17 cellular contexts compared by ENCODE assay signal in the genomic region with DNA sequence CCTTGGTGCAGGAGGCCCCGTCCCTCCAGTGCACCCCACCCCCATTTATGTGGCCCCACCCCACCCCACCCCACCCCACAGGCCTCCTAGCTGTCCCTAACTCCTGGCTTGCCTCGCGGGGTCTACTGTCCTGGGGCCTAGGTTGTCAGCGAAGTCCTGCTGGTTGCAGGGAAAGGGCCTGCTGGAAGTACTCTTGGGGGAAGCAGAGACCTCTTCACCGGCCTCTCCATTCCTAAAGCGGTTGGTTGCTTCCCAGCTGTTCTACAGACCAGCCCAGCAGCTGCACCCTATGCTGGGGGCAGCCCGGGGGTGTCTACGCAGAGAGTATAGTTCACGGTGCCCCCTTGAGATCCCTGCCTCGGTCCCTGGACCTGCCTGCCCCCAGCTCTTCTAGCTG. TPM values are rescaled to one million over a fixed set of nuclear protein-coding genes. Genes with fewer than 3 reads are reported as not detected.
DNase-seq lines count a peak whose midpoint lies in the region; ATAC-seq and TF ChIP-seq lines count a peak whose summit lies in the region.
"Had no signal": no experiment of that assay in that cellular context is flagged by ENCODE, and none has a peak within 500 bp of the region (broad histone marks: within the 10 kb centered on the region; RNA-seq: fewer than 3 reads in every experiment).

No MANE protein-coding gene starts in this region.

- intact Hi-C loops in A673 (cut with micrococcal nuclease; ENCODE audit: unreplicated experiment): no loop called here

- H2AK5ac ChIP-seq in neuronal stem cell (ENCODE audit: low read depth, low read length): peak overlapping the region; percentile 70

- peaks cover 9% of the 10 kb centered on the region for H3K79me1 ChIP-seq in neuronal stem cell (ENCODE audit: low read depth, low read length)

- no peak overlapping the region for H4K91ac ChIP-seq in neuronal stem cell (ENCODE audit: low read depth, low read length, poor library complexity)

- peak overlapping the region; percentile 84 for H2BK15ac ChIP-seq in neuronal stem cell (ENCODE audit: low read length)

- H3K36me3 ChIP-seq in A673 (ENCODE audit: insufficient read depth, low read length, poor library complexity, severe bottlenecking) (no peaks in the 10 kb centered on the region), SJCRH30 (no peaks in the 10 kb centered on the region; the same call in 1 of the 2 replicates), endocrine pancreas (ENCODE audit: control insufficient read depth, insufficient read depth, low read length) (no peaks in the 10 kb centered on the region), neuronal stem cell (replicated peaks in 1 of 2; ENCODE audit: control insufficient read depth in 2 of 2, insufficient read depth in 2 of 2, low read length in 2 of 2) (peaks cover 17 to 36% of the 10 kb centered on the region in 2 donors)

- no CpG with 5 or more reads among the region's 10 CpGs for WGBS in neuronal stem cell (ENCODE audit: extremely low coverage in 2 of 2, insufficient read length in 2 of 2, insufficient replicate concordance in 1 of 2), 2 donors

- peak overlapping the region; percentile 10 for H3K23ac ChIP-seq in neuronal stem cell (ENCODE audit: low read depth, low read length, poor library complexity)

- H2BK12ac ChIP-seq in neuronal stem cell (ENCODE audit: low read length): peak overlapping the region; percentile 95

- DNase-seq in A673 (ENCODE audit: low spot score): no peak
- peak; percentile 61 to 65 for DNase-seq in SJCRH30
- no peak for DNase-seq in neuronal stem cell (ENCODE audit: low spot score)
- DNase-seq in HCEC 1CT: no peak
- no peak for DNase-seq in NCI-H524 (lab: John Stamatoyannopoulos, UW)
- DNase-seq: DMS79, NCI-H1105 treated with DMSO at 0.1 percent for 48 hours, NCI-H187, NCI-H2171, NCI-H446, NCI-H748 treated with DMSO at 0.1 percent for 48 hours had no signal

- H2BK5ac ChIP-seq in neuronal stem cell (ENCODE audit: low read length): peak overlapping the region; percentile 77

- peak overlapping the region; percentile 55 for H4K8ac ChIP-seq in neuronal stem cell (ENCODE audit: low read depth, low read length)

- peak overlapping the region; percentile 85 for H3K18ac ChIP-seq in neuronal stem cell (ENCODE audit: low read length)

- no peaks in the 10 kb centered on the region for H3K27me3 ChIP-seq in A673 (replicated peaks; ENCODE audit: insufficient read depth, low read depth, low read length, poor library complexity)
- no peaks in the 10 kb centered on the region for H3K27me3 ChIP-seq in SJCRH30
- no peaks in the 10 kb centered on the region for H3K27me3 ChIP-seq in endocrine pancreas (ENCODE audit: control insufficient read depth, insufficient read depth, low read length)
- H3K27me3 ChIP-seq in neuronal stem cell (ENCODE audit: control insufficient read depth in 3 of 3, insufficient read depth in 3 of 3, low read depth in 1 of 3, low read length in 3 of 3): no peaks in the 10 kb centered on the region

- TF ChIP-seq CTCF in A673 (conservative IDR thresholded peaks at IDR 0.05; ENCODE audit: low read depth, low read length): no peak

- H3K4me1 ChIP-seq in A673 (ENCODE audit: insufficient read depth, low read length, poor library complexity, severe bottlenecking) (peaks cover 38% of the 10 kb centered on the region), SJCRH30 (peaks cover 35% of the 10 kb centered on the region), endocrine pancreas (ENCODE audit: control insufficient read depth, insufficient read depth, low read length) (no peaks in the 10 kb centered on the region), neuronal stem cell (ENCODE audit: control insufficient read depth in 2 of 2, insufficient read depth in 1 of 2, low read depth in 1 of 2, low read length in 2 of 2) (peaks cover 31 to 44% of the 10 kb centered on the region in 2 donors)

- peak overlapping the region; percentile 54 for H3K27ac ChIP-seq in A673 (ENCODE audit: low read depth, low read length, poor library complexity, severe bottlenecking)
- no peak overlapping the region for H3K27ac ChIP-seq in SJCRH30
- H3K27ac ChIP-seq in neuronal stem cell (replicated peaks; ENCODE audit: low read length): peak overlapping the region; percentile 54
- H3K27ac ChIP-seq: 22Rv1, HL-60 had no signal

- H2BK120ac ChIP-seq in neuronal stem cell (ENCODE audit: low read depth, low read length): no peak overlapping the region

- ATAC-seq in HG03280 (IDR thresholded peaks at IDR 0.05; ENCODE audit: unreplicated experiment) (no peak), HG03378 (IDR thresholded peaks at IDR 0.05; ENCODE audit: unreplicated experiment) (no peak)
- ATAC-seq: PC-3 had no signal

- H2AFZ ChIP-seq in neuronal stem cell (ENCODE audit: low read length): no peak overlapping the region

- POLR2A ChIA-PET in A673 (lab: Charles Lee; ENCODE audit: low non-redundant PET): no interaction called here

- H3K4me3 ChIP-seq in A673 (ENCODE audit: low read depth, low read length, poor library complexity, severe bottlenecking) (no peak overlapping the region), SJCRH30 (no peak overlapping the region), endocrine pancreas (ENCODE audit: control insufficient read depth, insufficient read depth, low read length) (no peak overlapping the region), neuronal stem cell (ENCODE audit: low read length in 2 of 2) (no peak overlapping the region)

- no peak overlapping the region for H3K14ac ChIP-seq in neuronal stem cell (ENCODE audit: low read length)

- H3K4ac ChIP-seq in neuronal stem cell (ENCODE audit: low read length): no peak overlapping the region

- CTCF ChIA-PET in A673 (lab: Charles Lee): interaction anchor here (0.6 kb wide), 2 partner anchors 51 to 641 kb away, joined by 9 to 10 read pairs; no protein-coding TSS in a partner anchor

- H3K9ac ChIP-seq in endocrine pancreas (ENCODE audit: control insufficient read depth, insufficient read depth, low read length) (peak overlapping the region; percentile 10), neuronal stem cell (ENCODE audit: low read depth, low read length, poor library complexity) (no peak overlapping the region)

- no peak overlapping the region for H3K4me2 ChIP-seq in neuronal stem cell (ENCODE audit: insufficient read depth, low read length, poor library complexity, severe bottlenecking)

- BruUV-seq in A673 (replicated peaks; lab: Mats Ljungman, UMichigan): no TSS peak

- no peaks in the 10 kb centered on the region for H3K9me3 ChIP-seq in A673 (ENCODE audit: low read depth, low read length, poor library complexity, severe bottlenecking)
- no peaks in the 10 kb centered on the region for H3K9me3 ChIP-seq in SJCRH30 (replicated peaks)
- H3K9me3 ChIP-seq in endocrine pancreas (ENCODE audit: control insufficient read depth, low read length): no peaks in the 10 kb centered on the region
- H3K9me3 ChIP-seq in neuronal stem cell (replicated peaks in 1 of 2; ENCODE audit: control insufficient read depth in 2 of 2, insufficient read depth in 1 of 2, low read depth in 1 of 2, low read length in 2 of 2): no peaks in the 10 kb centered on the region

RNA-seq across cellular contexts. Expression of a gene that starts 56.2 kb away (rescaled TPM):
- 51.6 and 54.9 TPM in 2 replicates for total RNA-seq in A673 (2021)
- total RNA-seq in SJCRH30 (2014; rRNA removed; shearing (Covaris generic)): 22.1 and 26.0 TPM in 2 replicates
- polyA plus RNA-seq in neuronal stem cell (2013, experiment 1 of 2): 30.9 TPM
- polyA plus RNA-seq in neuronal stem cell (2013, experiment 2 of 2): 31.6 TPM

Comparison
In these comparisons a context has a peak if more than half of its experiments do, and no peak if none do; other contexts are left out.
1. DNase-seq: peak in SJCRH30 (2 of 2); none in A673 (single experiment), neuronal stem cell (single experiment), HCEC 1CT (single experiment) and NCI-H524 (0 of 2).